Comparison of ENCODE assay signal across 6 cellular contexts in genomic region chr14:106703651-106704050, GRCh38.
A peak's percentile ranks its signal among the peaks of the same experiment; 100 is the strongest.
DNase-seq lines count a peak whose midpoint lies in the region; ATAC-seq and TF ChIP-seq lines count a peak whose summit lies in the region.
"Not testable (repeated sequence)": the region's sequence is repeated elsewhere in the genome, so short reads cannot be mapped to it uniquely, and the experiment has no call there.

No MANE protein-coding gene starts in this region.

- H3K4me3 ChIP-seq in CD8-positive, alpha-beta T cell (ENCODE audit: low read depth, low read length): not testable (repeated sequence)

- H3K36me3 ChIP-seq in CD8-positive, alpha-beta T cell (ENCODE audit: insufficient read depth, low read length); KOPT-K1 (ENCODE audit: insufficient read depth, low read length): not testable (repeated sequence)

- intact Hi-C loops in CD8-positive, alpha-beta T cell (cut with DNase I, micrococcal nuclease); activated CD4-positive, alpha-beta T cell treated with anti-CD3 and anti-CD28 coated beads, Interleukin-2, amount 10 ng/mL, durations not matched to agents 24 days and 14 days (cut with micrococcal nuclease); natural killer cell (cut with micrococcal nuclease): not testable (repeated sequence)

- not testable (repeated sequence) for H3K27ac ChIP-seq in CD8-positive, alpha-beta T cell (ENCODE audit: low read depth, low read length)
- H3K27ac ChIP-seq in KOPT-K1 (ENCODE audit: low read depth, low read length, poor library complexity, severe bottlenecking): peak overlapping the region; percentile 56

- not testable (repeated sequence) for TF ChIP-seq CTCF in CD8-positive, alpha-beta T cell (IDR thresholded peaks at IDR 0.05); natural killer cell (IDR thresholded peaks at IDR 0.05)

- DNase-seq in CD8-positive, alpha-beta T cell; effector memory CD8-positive, alpha-beta T cell; natural killer cell: not testable (repeated sequence)
- peak; percentile 41 for DNase-seq in activated CD4-positive, alpha-beta T cell treated with anti-CD3 and anti-CD28 coated beads, Interleukin-2, amount 10 ng/mL, durations not matched to agents 24 days and 14 days

- peak overlapping the region; percentile 22 for H3K4me3 Mint-ChIP-seq in CD8-positive, alpha-beta T cell
- not testable (repeated sequence) for H3K4me3 Mint-ChIP-seq in activated CD4-positive, alpha-beta T cell treated with anti-CD3 and anti-CD28 coated beads, Interleukin-2, amount 10 ng/mL, durations not matched to agents 24 days and 14 days; activated T-helper 17 cell treated with anti-CD3 and anti-CD28 coated beads, Interleukin-2, amount 50 U/mL, for 72 hours
- peak overlapping the region in 1 of 2 donors; percentile 27 for H3K4me3 Mint-ChIP-seq in effector memory CD8-positive, alpha-beta T cell
- H3K4me3 Mint-ChIP-seq in natural killer cell: peak overlapping the region; percentile 9

- not testable (repeated sequence) for H3K27me3 ChIP-seq in CD8-positive, alpha-beta T cell (ENCODE audit: insufficient read depth, low read length)

- H3K4me1 ChIP-seq in CD8-positive, alpha-beta T cell (ENCODE audit: insufficient read depth, low read length): peaks cover 13% of the 10 kb centered on the region

- not testable (repeated sequence) for H3K9me3 ChIP-seq in CD8-positive, alpha-beta T cell (ENCODE audit: low read length); KOPT-K1 (ENCODE audit: insufficient read depth, low read length, poor library complexity, severe bottlenecking)

- not testable (repeated sequence) for H3K27me3 Mint-ChIP-seq in CD8-positive, alpha-beta T cell (ENCODE audit: low read depth); activated CD4-positive, alpha-beta T cell treated with anti-CD3 and anti-CD28 coated beads, Interleukin-2, amount 10 ng/mL, durations not matched to agents 24 days and 14 days; activated T-helper 17 cell treated with anti-CD3 and anti-CD28 coated beads, Interleukin-2, amount 50 U/mL, for 72 hours; effector memory CD8-positive, alpha-beta T cell; natural killer cell (ENCODE audit: low read depth in 2 of 2)

- POLR2A ChIA-PET in CD8-positive, alpha-beta T cell (lab: Charles Lee): not testable (repeated sequence)

- CTCF ChIA-PET in CD8-positive, alpha-beta T cell (lab: Charles Lee): not testable (repeated sequence)

- not testable (repeated sequence) for H3K27ac Mint-ChIP-seq in CD8-positive, alpha-beta T cell; activated CD4-positive, alpha-beta T cell treated with anti-CD3 and anti-CD28 coated beads, Interleukin-2, amount 10 ng/mL, durations not matched to agents 24 days and 14 days; activated T-helper 17 cell treated with anti-CD3 and anti-CD28 coated beads, Interleukin-2, amount 50 U/mL, for 72 hours; natural killer cell
- peak overlapping the region in 1 of 2 donors; percentile 49 for H3K27ac Mint-ChIP-seq in effector memory CD8-positive, alpha-beta T cell

- not testable (repeated sequence) for H3K36me3 Mint-ChIP-seq in CD8-positive, alpha-beta T cell; activated CD4-positive, alpha-beta T cell treated with anti-CD3 and anti-CD28 coated beads, Interleukin-2, amount 10 ng/mL, durations not matched to agents 24 days and 14 days (ENCODE audit: low read depth); activated T-helper 17 cell treated with anti-CD3 and anti-CD28 coated beads, Interleukin-2, amount 50 U/mL, for 72 hours (ENCODE audit: low read depth); effector memory CD8-positive, alpha-beta T cell (ENCODE audit: insufficient read depth); natural killer cell

- not testable (repeated sequence) for H3K9me3 Mint-ChIP-seq in CD8-positive, alpha-beta T cell; activated CD4-positive, alpha-beta T cell treated with anti-CD3 and anti-CD28 coated beads, Interleukin-2, amount 10 ng/mL, durations not matched to agents 24 days and 14 days; activated T-helper 17 cell treated with anti-CD3 and anti-CD28 coated beads, Interleukin-2, amount 50 U/mL, for 72 hours; effector memory CD8-positive, alpha-beta T cell; natural killer cell

- peak; percentile 49 for ATAC-seq in CD8-positive, alpha-beta T cell
- peak; percentile 57 for ATAC-seq in activated T-helper 17 cell treated with anti-CD3 and anti-CD28 coated beads, Interleukin-2, amount 50 U/mL, for 72 hours (replicated peaks)
- ATAC-seq in effector memory CD8-positive, alpha-beta T cell (replicated peaks): peak; percentile 58
- ATAC-seq in natural killer cell: peak; percentile 41 to 54 (median 44)

- peaks cover 29% of the 10 kb centered on the region for H3K4me1 Mint-ChIP-seq in CD8-positive, alpha-beta T cell (ENCODE audit: low read depth)
- not testable (repeated sequence) for H3K4me1 Mint-ChIP-seq in activated CD4-positive, alpha-beta T cell treated with anti-CD3 and anti-CD28 coated beads, Interleukin-2, amount 10 ng/mL, durations not matched to agents 24 days and 14 days; activated T-helper 17 cell treated with anti-CD3 and anti-CD28 coated beads, Interleukin-2, amount 50 U/mL, for 72 hours; effector memory CD8-positive, alpha-beta T cell (ENCODE audit: low read depth in 2 of 2); natural killer cell
